Comparison of ENCODE assay signal across 10 cellular contexts in the genomic region with DNA sequence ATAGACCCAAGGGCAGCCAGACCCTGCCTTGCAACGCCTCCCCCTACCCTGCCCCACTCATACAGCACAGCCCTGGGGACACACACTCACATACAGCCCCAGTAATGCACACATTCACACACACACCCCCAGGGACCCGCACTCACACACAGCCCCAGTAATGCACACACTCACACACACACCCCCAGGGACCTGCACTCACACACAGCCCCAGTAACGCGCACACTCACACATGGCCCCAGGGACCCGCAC. TPM values are rescaled to one million over a fixed set of nuclear protein-coding genes. Genes with fewer than 3 reads are reported as not detected.
DNase-seq lines count a peak whose midpoint lies in the region; ATAC-seq and TF ChIP-seq lines count a peak whose summit lies in the region.
"Had no signal": no experiment of that assay in that cellular context is flagged by ENCODE, and none has a peak within 500 bp of the region (broad histone marks: within the 10 kb centered on the region; RNA-seq: fewer than 3 reads in every experiment).

No MANE protein-coding gene starts in this region.

- POLR2A ChIA-PET in activated naive CD8-positive, alpha-beta T cell treated with anti-CD3 and anti-CD28 coated beads, Interleukin-2, amount 10 ng/mL, durations not matched to agents 7 days and 5 days (lab: Charles Lee), result no interaction called here

- H3K9me3 ChIP-seq in cardiac muscle cell (ENCODE audit: low read depth), result no peaks in the 10 kb centered on the region
- H3K9me3 ChIP-seq in right cardiac atrium (ENCODE audit: control insufficient read depth, low read length), result no peaks in the 10 kb centered on the region

- DNase-seq in cardiac muscle cell (ENCODE audit: low read depth in 1 of 2, low spot score in 1 of 2) (no peak), right cardiac atrium (no peak), mesothelial cell of epicardium (ENCODE audit: low spot score in 2 of 2, unreplicated experiment in 2 of 2) (no peak), ureter (ENCODE audit: low spot score) (peak; percentile 43), NCI-H1105 (lab: John Stamatoyannopoulos, UW) (no peak), NCI-H526 (lab: John Stamatoyannopoulos, UW) (no peak)
- DNase-seq in activated naive CD8-positive, alpha-beta T cell treated with anti-CD3 and anti-CD28 coated beads, Interleukin-2, amount 10 ng/mL, durations not matched to agents 7 days and 5 days, result no peak
- DNase-seq: AML-193, MM.1S had no signal

- peaks cover 3% of the 10 kb centered on the region for H3K36me3 Mint-ChIP-seq in activated naive CD8-positive, alpha-beta T cell treated with anti-CD3 and anti-CD28 coated beads, Interleukin-2, amount 10 ng/mL, durations not matched to agents 7 days and 5 days
- H3K36me3 Mint-ChIP-seq in mesothelial cell of epicardium, result peaks cover 9% of the 10 kb centered on the region

- no peaks in the 10 kb centered on the region for H3K9me3 Mint-ChIP-seq in activated naive CD8-positive, alpha-beta T cell treated with anti-CD3 and anti-CD28 coated beads, Interleukin-2, amount 10 ng/mL, durations not matched to agents 7 days and 5 days
- H3K9me3 Mint-ChIP-seq in mesothelial cell of epicardium, result no peaks in the 10 kb centered on the region

- H3K27me3 ChIP-seq in cardiac muscle cell (no peaks in the 10 kb centered on the region), right cardiac atrium (ENCODE audit: control insufficient read depth, insufficient read depth) (no peaks in the 10 kb centered on the region)

- H3K36me3 ChIP-seq in cardiac muscle cell, result no peaks in the 10 kb centered on the region

- H3K4me3 ChIP-seq in cardiac muscle cell (no peak overlapping the region), right cardiac atrium (ENCODE audit: low read length) (no peak overlapping the region)

- H3K27ac Mint-ChIP-seq in activated naive CD8-positive, alpha-beta T cell treated with anti-CD3 and anti-CD28 coated beads, Interleukin-2, amount 10 ng/mL, durations not matched to agents 7 days and 5 days, result peak overlapping the region; percentile 86
- peak overlapping the region; percentile 84 for H3K27ac Mint-ChIP-seq in mesothelial cell of epicardium

- no peak for ATAC-seq in right cardiac atrium
- ATAC-seq in activated naive CD8-positive, alpha-beta T cell treated with anti-CD3 and anti-CD28 coated beads, Interleukin-2, amount 10 ng/mL, durations not matched to agents 7 days and 5 days (ENCODE audit: low read depth), result no peak
- ATAC-seq in HG02798 (IDR thresholded peaks at IDR 0.05; ENCODE audit: poor library complexity, unreplicated experiment), result no peak

- intact Hi-C loops in right cardiac atrium (cut with DNase I), result no loop called here

- H3K4me1 ChIP-seq in cardiac muscle cell (ENCODE audit: low read depth) (peaks cover 23% of the 10 kb centered on the region), right cardiac atrium (ENCODE audit: control insufficient read depth, insufficient read depth, low read length) (peaks cover 5% of the 10 kb centered on the region)

- H3K4me3 Mint-ChIP-seq in activated naive CD8-positive, alpha-beta T cell treated with anti-CD3 and anti-CD28 coated beads, Interleukin-2, amount 10 ng/mL, durations not matched to agents 7 days and 5 days, result peak overlapping the region; percentile 67
- H3K4me3 Mint-ChIP-seq in mesothelial cell of epicardium, result peak overlapping the region; percentile 82

- TF ChIP-seq CTCF in cardiac muscle cell (IDR thresholded peaks at IDR 0.05; ENCODE audit: low read depth, low read length) (no peak), mesothelial cell of epicardium (IDR thresholded peaks at IDR 0.05; ENCODE audit: unreplicated experiment) (no peak)

- peaks cover 66% of the 10 kb centered on the region for H3K4me1 Mint-ChIP-seq in activated naive CD8-positive, alpha-beta T cell treated with anti-CD3 and anti-CD28 coated beads, Interleukin-2, amount 10 ng/mL, durations not matched to agents 7 days and 5 days
- H3K4me1 Mint-ChIP-seq in mesothelial cell of epicardium, result peaks cover 73% of the 10 kb centered on the region

- H3K27ac ChIP-seq in cardiac muscle cell, result peak overlapping the region; percentile 47
- no peak overlapping the region for H3K27ac ChIP-seq in right cardiac atrium (ENCODE audit: low read length)

- no peaks in the 10 kb centered on the region for H3K27me3 Mint-ChIP-seq in activated naive CD8-positive, alpha-beta T cell treated with anti-CD3 and anti-CD28 coated beads, Interleukin-2, amount 10 ng/mL, durations not matched to agents 7 days and 5 days
- peaks cover 23% of the 10 kb centered on the region for H3K27me3 Mint-ChIP-seq in mesothelial cell of epicardium (ENCODE audit: low read depth)

- 68% methylated on average over 5 of the region's 5 CpGs for WGBS in right cardiac atrium

RNA-seq across cellular contexts. Expression of a gene that starts 3.1 kb away (rescaled TPM):
- total RNA-seq in cardiac muscle cell, result 41.3 and 51.9 TPM in 2 replicates
- polyA plus RNA-seq in cardiac muscle cell, result 30.1 and 43.8 TPM in 2 replicates
- total RNA-seq in right cardiac atrium, result 10 to 100 TPM in 3 of 4 donors, 1 to 10 TPM in 1; 7.6 to 15.4 (median 11.0) TPM
- 9.0 TPM for polyA plus RNA-seq in right cardiac atrium
- total RNA-seq in activated naive CD8-positive, alpha-beta T cell treated with anti-CD3 and anti-CD28 coated beads, Interleukin-2, amount 10 ng/mL, durations not matched to agents 7 days and 5 days, result 10 to 100 TPM; 11.3 to 15.1 TPM
- 30.6 to 31.9 TPM (median 31.3 TPM) in 3 replicates for total RNA-seq in mesothelial cell of epicardium
- 4.6 TPM for total RNA-seq in ureter

RNA-seq across cellular contexts. Expression of a gene that starts 9.2 kb away (rescaled TPM):
- not detected in 2 replicates for total RNA-seq in cardiac muscle cell
- 0.05 TPM in 1 of 2 replicates, not detected in the other for polyA plus RNA-seq in cardiac muscle cell
- under 1 TPM in 2 of 4 donors, not detected in 2; 0.11 to 0.29 TPM for total RNA-seq in right cardiac atrium
- 0.02 TPM for polyA plus RNA-seq in right cardiac atrium
- 10 to 100 TPM; 14.3 to 15.7 TPM for total RNA-seq in activated naive CD8-positive, alpha-beta T cell treated with anti-CD3 and anti-CD28 coated beads, Interleukin-2, amount 10 ng/mL, durations not matched to agents 7 days and 5 days
- 1.1 to 1.3 TPM (median 1.3 TPM) in 3 replicates for total RNA-seq in mesothelial cell of epicardium
- total RNA-seq in ureter, result 0.75 TPM

RNA-seq across cellular contexts. Expression of a gene that starts 47.0 kb away (rescaled TPM):
- total RNA-seq in cardiac muscle cell (1,502 and 2,409 TPM in 2 replicates), right cardiac atrium (10 to 100 TPM; 15.1 to 19.4 (median 16.5) TPM), mesothelial cell of epicardium (79.0 to 83.6 TPM (median 83.6 TPM) in 3 replicates), ureter (12.5 TPM)
- polyA plus RNA-seq in cardiac muscle cell (1,563 and 2,826 TPM in 2 replicates), right cardiac atrium (12.2 TPM)
- 1 to 10 TPM; 6.3 to 6.4 TPM for total RNA-seq in activated naive CD8-positive, alpha-beta T cell treated with anti-CD3 and anti-CD28 coated beads, Interleukin-2, amount 10 ng/mL, durations not matched to agents 7 days and 5 days

Comparison
In these comparisons a context has a peak if more than half of its experiments do, and no peak if none do; other contexts are left out.
1. RNA of a gene that starts 47.0 kb away (total RNA-seq): 1,502 to 2,409 TPM in cardiac muscle cell; 79.0 to 83.6 TPM in mesothelial cell of epicardium, 15.1 to 19.4 TPM in right cardiac atrium, 12.5 TPM in ureter (single experiment) and 6.3 to 6.4 TPM in activated naive CD8-positive, alpha-beta T cell treated with anti-CD3 and anti-CD28 coated beads, Interleukin-2, amount 10 ng/mL, durations not matched to agents 7 days and 5 days; every median in the first group is over 10 times any median in the second.